17 cellular contexts compared by ENCODE assay signal in genomic region chr5:179146277-179146676, GRCh38.
DNase-seq lines count a peak whose midpoint lies in the region; ATAC-seq lines count a peak whose summit lies in the region.
"Had no signal": no experiment of that assay in that cellular context is flagged by ENCODE, and none has a peak within 500 bp of the region (broad histone marks: within the 10 kb centered on the region; RNA-seq: fewer than 3 reads in every experiment).

No MANE protein-coding gene starts in this region.

- CTCF ChIA-PET in activated naive CD4-positive, alpha-beta T cell treated with anti-CD3 and anti-CD28 coated beads for 36 hours (lab: Charles Lee) = interaction anchor here (0.9 to 1.9 kb wide), 3 partner anchors 10 to 908 kb away, joined by 4 to 5 read pairs (median 4); no protein-coding TSS in a partner anchor

- no peaks in the 10 kb centered on the region for H3K36me3 Mint-ChIP-seq in activated naive CD4-positive, alpha-beta T cell treated with anti-CD3 and anti-CD28 coated beads for 36 hours (ENCODE audit: low read depth)

- H3K9me3 Mint-ChIP-seq in activated naive CD4-positive, alpha-beta T cell treated with anti-CD3 and anti-CD28 coated beads for 36 hours = no peaks in the 10 kb centered on the region

- DNase-seq in activated effector memory CD4-positive, alpha-beta T cell treated with anti-CD3 and anti-CD28 coated beads, Interleukin-2, amount 50 U/mL, for 16 hours = peak; percentile 75
- DNase-seq in activated effector memory CD4-positive, alpha-beta T cell treated with Interleukin-2 at 50 U/mL for 16 hours = no peak
- DNase-seq in activated naive CD4-positive, alpha-beta T cell treated with anti-CD3 and anti-CD28 coated beads for 36 hours = peak; percentile 84
- DNase-seq in stimulated activated CD4-positive, alpha-beta T cell treated with anti-CD3 and anti-CD28 coated beads, Interleukin-1b, Interleukin-23, amount 100 ng/mL, for 24 hours (ENCODE audit: low read depth in 4 of 4, low spot score in 1 of 4) = peak in 3 of 4 experiments; percentile 16 to 33 (median 17)
- DNase-seq in aorta (peak; percentile 23 to 62), GM23248 (no peak), GM03348 (ENCODE audit: low spot score) (no peak)
- DNase-seq: GF-D8, kidney, NCI-H1105 treated with DMSO at 0.1 percent for 48 hours, NCI-H226, ovary, substantia nigra had no signal

- no peak overlapping the region for H3K9ac ChIP-seq in GM23248

- H3K4me3 Mint-ChIP-seq in activated naive CD4-positive, alpha-beta T cell treated with anti-CD3 and anti-CD28 coated beads for 36 hours = peak overlapping the region; percentile 4

- H3K27ac ChIP-seq in aorta (ENCODE audit: low read depth in 1 of 2, low read length in 2 of 2) = no peak overlapping the region
- H3K27ac ChIP-seq in GM23248 = no peak overlapping the region
- H3K27ac ChIP-seq: A549, ovary, SJSA1 had no signal

- intact Hi-C loops in activated naive CD4-positive, alpha-beta T cell treated with anti-CD3 and anti-CD28 coated beads for 36 hours (cut with micrococcal nuclease) = loop anchor here (1.0 to 10.0 kb wide), 5 partner anchors 21 to 929 kb away; partner anchors contain the start of genes HNRNPH1, MRNIP, PHYKPL and RNF130
- intact Hi-C loops in aorta (cut with DNase I) = no loop called here

- H3K4me2 ChIP-seq in GM23248 (ENCODE audit: unreplicated experiment) = no peak overlapping the region
- H3K4me2 ChIP-seq: A549 had no signal

- WGBS in aorta, 2 donors = 90% methylated on average over 10 of the region's 10 CpGs
- 96 to 97% methylated on average over 10 of the region's 10 CpGs for WGBS in GM23248 (ENCODE audit: low coverage in 1 of 2, low lambda C conversion rate in 2 of 2, missing lambda C conversion rate in 2 of 2), 2 experiments

- H4K20me1 ChIP-seq in GM23248 (ENCODE audit: insufficient read depth) = no peaks in the 10 kb centered on the region

- H3K4me1 Mint-ChIP-seq in activated naive CD4-positive, alpha-beta T cell treated with anti-CD3 and anti-CD28 coated beads for 36 hours (ENCODE audit: low read depth) = peaks cover 50% of the 10 kb centered on the region

- peak overlapping the region; percentile 77 for H3K27ac Mint-ChIP-seq in activated naive CD4-positive, alpha-beta T cell treated with anti-CD3 and anti-CD28 coated beads for 36 hours

- peaks cover 26% of the 10 kb centered on the region; the same call in 1 of the 2 replicates for H3F3A ChIP-seq in GM23248 (ENCODE audit: insufficient read depth)

- no peaks in the 10 kb centered on the region for H3K4me1 ChIP-seq in aorta (ENCODE audit: control insufficient read depth in 1 of 2, insufficient read depth in 2 of 2, low read length in 2 of 2)
- H3K4me1 ChIP-seq in GM23248 (ENCODE audit: insufficient read depth) = peaks cover 17% of the 10 kb centered on the region
- H3K4me1 ChIP-seq: A549, SJSA1 had no signal

- H3K9me3 ChIP-seq in aorta (ENCODE audit: control insufficient read depth, low read length) (no peaks in the 10 kb centered on the region), GM23248 (ENCODE audit: low read depth) (no peaks in the 10 kb centered on the region)
- H3K9me3 ChIP-seq: ovary had no signal

- no peaks in the 10 kb centered on the region for H3K79me2 ChIP-seq in GM23248 (ENCODE audit: insufficient read depth)

- H3K27me3 Mint-ChIP-seq in activated naive CD4-positive, alpha-beta T cell treated with anti-CD3 and anti-CD28 coated beads for 36 hours (ENCODE audit: low read depth) = no peaks in the 10 kb centered on the region

- in situ Hi-C loops in GM23248 (cut with MboI) = no loop called here

- ATAC-seq in aorta (ENCODE audit: low FRiP score) = no peak
- ATAC-seq in GM18858 (IDR thresholded peaks at IDR 0.05; ENCODE audit: unreplicated experiment) = no peak
- ATAC-seq: A549, K562 had no signal

- H3K36me3 ChIP-seq in aorta (ENCODE audit: control insufficient read depth in 1 of 2, insufficient read depth in 2 of 2, low read length in 1 of 2) (no peaks in the 10 kb centered on the region), GM23248 (ENCODE audit: low read depth) (0 out of 2 replicates have a peak, but pooled peaks cover 12% of the 10 kb centered on the region)
- H3K36me3 ChIP-seq: ovary, SJSA1 had no signal

- H3K4me3 ChIP-seq in aorta (ENCODE audit: low read length in 2 of 2) = no peak overlapping the region
- H3K4me3 ChIP-seq in GM23248 = no peak overlapping the region
- H3K4me3 ChIP-seq: A549, K562, ovary, SJSA1 had no signal

- H3K9me2 ChIP-seq in GM23248 (ENCODE audit: insufficient read depth) = no peaks in the 10 kb centered on the region

- H3K27me3 ChIP-seq in aorta (ENCODE audit: control insufficient read depth in 1 of 2, insufficient read depth in 2 of 2, low read length in 1 of 2) = no peaks in the 10 kb centered on the region
- no peaks in the 10 kb centered on the region for H3K27me3 ChIP-seq in GM23248 (replicated peaks; ENCODE audit: insufficient read depth)
- H3K27me3 ChIP-seq: ovary, SJSA1 had no signal

- H2AFZ ChIP-seq in GM23248 = no peak overlapping the region

Comparison
In these comparisons a context has a peak if more than half of its experiments do, and no peak if none do; other contexts are left out.
1. DNase-seq: peak in activated effector memory CD4-positive, alpha-beta T cell treated with anti-CD3 and anti-CD28 coated beads, Interleukin-2, amount 50 U/mL, for 16 hours (single experiment), activated naive CD4-positive, alpha-beta T cell treated with anti-CD3 and anti-CD28 coated beads for 36 hours (single experiment), stimulated activated CD4-positive, alpha-beta T cell treated with anti-CD3 and anti-CD28 coated beads, Interleukin-1b, Interleukin-23, amount 100 ng/mL, for 24 hours (3 of 4) and aorta (2 of 2); none in activated effector memory CD4-positive, alpha-beta T cell treated with Interleukin-2 at 50 U/mL for 16 hours (single experiment), GM23248 (single experiment) and GM03348 (single experiment).